In genomic region chrX:10233173-10233572, GRCh38 we compare ENCODE assay signal across 18 cellular contexts.
DNase-seq lines count a peak whose midpoint lies in the region; ATAC-seq and TF ChIP-seq lines count a peak whose summit lies in the region.
"Had no signal": no experiment of that assay in that cellular context is flagged by ENCODE, and none has a peak within 500 bp of the region (broad histone marks: within the 10 kb centered on the region; RNA-seq: fewer than 3 reads in every experiment).

No MANE protein-coding gene starts in this region.

- H3K9me3 Mint-ChIP-seq in activated CD4-positive, alpha-beta T cell treated with anti-CD3 and anti-CD28 coated beads, Interleukin-2, amount 10 ng/mL, durations not matched to agents 24 days and 14 days: no peaks in the 10 kb centered on the region

- H3K4me1 Mint-ChIP-seq in activated CD4-positive, alpha-beta T cell treated with anti-CD3 and anti-CD28 coated beads, Interleukin-2, amount 10 ng/mL, durations not matched to agents 24 days and 14 days: no peaks in the 10 kb centered on the region
- H3K4me1 Mint-ChIP-seq: neural crest cell had no signal

- no peak for DNase-seq in HCT116 (ENCODE audit: low read depth, low spot score)
- peak; percentile 38 to 54 for DNase-seq in SJCRH30
- peak; percentile 37 for DNase-seq in glomerular visceral epithelial cell (ENCODE audit: extremely low spot score)
- DNase-seq in erythroblast (lab: John Stamatoyannopoulos, UW): no peak
- no peak for DNase-seq in mesenteric fat pad (ENCODE audit: low spot score)
- no peak for DNase-seq in activated CD4-positive, alpha-beta T cell treated with anti-CD3 and anti-CD28 coated beads, Interleukin-2, amount 10 ng/mL, durations not matched to agents 24 days and 14 days
- no peak for DNase-seq in activated CD4-positive, CD25-positive, alpha-beta regulatory T cell treated with anti-CD3 and anti-CD28 coated beads, Interleukin-2, amount 50 U/mL, for 72 hours
- DNase-seq: activated CD4-positive, alpha-beta T cell treated with anti-CD3 and anti-CD28 coated beads, Interleukin-2, amount 50 U/mL, for 48 hours; activated naive CD4-positive, alpha-beta T cell treated with Interleukin-2 at 50 U/mL for 16 hours; AML-193; anterior cingulate cortex; hippocampal formation; psoas muscle; T-helper 1 cell had no signal

- TF ChIP-seq CTCF in HCT116 (IDR thresholded peaks at IDR 0.05 in 2 of 3, conservative IDR thresholded peaks at IDR 0.05 in 1 of 3; ENCODE audit: borderline replicate concordance in 1 of 3, insufficient read depth in 1 of 3, low read depth in 2 of 3, low read length in 2 of 3): no peak

- no TSS peak for BruUV-seq in HCT116 (replicated peaks; lab: Mats Ljungman, UMichigan)

- ATAC-seq in HCT116: peak; percentile 36; the same call in 1 of the 2 replicates
- ATAC-seq: HepG2, psoas muscle had no signal

- no peaks in the 10 kb centered on the region for H3K36me3 Mint-ChIP-seq in activated CD4-positive, alpha-beta T cell treated with anti-CD3 and anti-CD28 coated beads, Interleukin-2, amount 10 ng/mL, durations not matched to agents 24 days and 14 days (ENCODE audit: low read depth)

- peaks cover 3 to 35% (median 18%) of the 10 kb centered on the region in 11 experiments; a peak in 15 of 22 replicates for H3K27me3 ChIP-seq in BLaER1 treated with 17β-estradiol and CSF1 and Interleukin-3, amounts not matched to agents 10 nM and 100 nM
- no peaks in the 10 kb centered on the region for H3K27me3 ChIP-seq in HCT116 (ENCODE audit: insufficient read depth, low read length)
- no peaks in the 10 kb centered on the region for H3K27me3 ChIP-seq in SJCRH30

- H3K79me2 ChIP-seq in HCT116 (ENCODE audit: insufficient read depth, low read length): no peaks in the 10 kb centered on the region

- H2AFZ ChIP-seq in HCT116 (ENCODE audit: low read depth, low read length, poor library complexity, severe bottlenecking): no peak overlapping the region

- intact Hi-C loops in HCT116 (cut with micrococcal nuclease): loop anchor here (10.0 kb wide), 1 partner anchor 382 kb away; no protein-coding TSS in a partner anchor
- intact Hi-C loops in activated CD4-positive, alpha-beta T cell treated with anti-CD3 and anti-CD28 coated beads, Interleukin-2, amount 10 ng/mL, durations not matched to agents 24 days and 14 days (cut with micrococcal nuclease): no loop called here

- H3K27ac Mint-ChIP-seq in activated CD4-positive, alpha-beta T cell treated with anti-CD3 and anti-CD28 coated beads, Interleukin-2, amount 10 ng/mL, durations not matched to agents 24 days and 14 days: no peak overlapping the region
- H3K27ac Mint-ChIP-seq: mesothelial cell of epicardium had no signal

- TF ChIP-seq POLR2A in HCT116 (IDR thresholded peaks at IDR 0.05; ENCODE audit: borderline replicate concordance, extremely low read depth, insufficient read depth, insufficient read length): no peak
- no peak for TF ChIP-seq POLR2A in erythroblast (IDR thresholded peaks at IDR 0.05; ENCODE audit: low read length)

- H3K9ac ChIP-seq in BLaER1 treated with 17β-estradiol and CSF1 and Interleukin-3, amounts not matched to agents 10 nM and 100 nM: no peak overlapping the region
- no peak overlapping the region for H3K9ac ChIP-seq in HCT116 (ENCODE audit: low read length)

- H3K4me3 Mint-ChIP-seq in activated CD4-positive, alpha-beta T cell treated with anti-CD3 and anti-CD28 coated beads, Interleukin-2, amount 10 ng/mL, durations not matched to agents 24 days and 14 days: no peak overlapping the region
- H3K4me3 Mint-ChIP-seq: mesothelial cell of epicardium, neural crest cell had no signal

- no peak overlapping the region for H3K4me3 ChIP-seq in BLaER1 treated with 17β-estradiol and CSF1 and Interleukin-3, amounts not matched to agents 10 nM and 100 nM
- H3K4me3 ChIP-seq in HCT116 (replicated peaks in 1 of 2; ENCODE audit: low read depth in 1 of 2, low read length in 2 of 2): no peak overlapping the region
- H3K4me3 ChIP-seq in SJCRH30: no peak overlapping the region
- H3K4me3 ChIP-seq: psoas muscle had no signal

- H4K20me1 ChIP-seq in BLaER1 treated with 17β-estradiol and CSF1 and Interleukin-3, amounts not matched to agents 10 nM and 100 nM: no peaks in the 10 kb centered on the region
- H4K20me1 ChIP-seq in HCT116 (ENCODE audit: insufficient read depth): no peaks in the 10 kb centered on the region

- peak overlapping the region in 7 of 11 experiments; percentile 21 to 68 (median 37); a peak in 11 of 22 replicates for H3K4me2 ChIP-seq in BLaER1 treated with 17β-estradiol and CSF1 and Interleukin-3, amounts not matched to agents 10 nM and 100 nM
- no peak overlapping the region for H3K4me2 ChIP-seq in HCT116 (ENCODE audit: low read length)

- POLR2A ChIA-PET in HCT116 (lab: Charles Lee): no interaction called here

- peaks cover 18 to 77% (median 61%) of the 10 kb centered on the region in 10 experiments for H3K4me1 ChIP-seq in BLaER1 treated with 17β-estradiol and CSF1 and Interleukin-3, amounts not matched to agents 10 nM and 100 nM
- peaks cover 10 to 21% of the 10 kb centered on the region in 2 experiments for H3K4me1 ChIP-seq in HCT116 (ENCODE audit: control insufficient read depth in 1 of 2, insufficient read depth in 2 of 2, low read length in 2 of 2)
- peaks cover 11% of the 10 kb centered on the region for H3K4me1 ChIP-seq in SJCRH30
- H3K4me1 ChIP-seq: psoas muscle had no signal

- RAD21 ChIA-PET in HCT116 (lab: Charles Lee; ENCODE audit: low non-redundant PET in 1 of 2, low total read pairs in 2 of 2, uncharacterized antibody in 2 of 2, unreplicated experiment in 2 of 2): no interaction called here

- H3K27ac ChIP-seq in BLaER1 treated with 17β-estradiol and CSF1 and Interleukin-3, amounts not matched to agents 10 nM and 100 nM: peak overlapping the region in 2 of 11 experiments; percentile 18 to 24; a peak in 2 of 22 replicates
- no peak overlapping the region for H3K27ac ChIP-seq in HCT116 (ENCODE audit: low read depth, low read length)
- no peak overlapping the region for H3K27ac ChIP-seq in SJCRH30
- H3K27ac ChIP-seq: psoas muscle had no signal

- CTCF ChIA-PET in HCT116 (lab: Charles Lee): no interaction called here

- no peaks in the 10 kb centered on the region for H3K27me3 Mint-ChIP-seq in activated CD4-positive, alpha-beta T cell treated with anti-CD3 and anti-CD28 coated beads, Interleukin-2, amount 10 ng/mL, durations not matched to agents 24 days and 14 days

- H3K36me3 ChIP-seq in BLaER1 treated with 17β-estradiol and CSF1 and Interleukin-3, amounts not matched to agents 10 nM and 100 nM: no peaks in the 10 kb centered on the region
- H3K36me3 ChIP-seq in HCT116 (ENCODE audit: control insufficient read depth in 1 of 2, insufficient read depth in 2 of 2, low read length in 2 of 2): no peaks in the 10 kb centered on the region
- no peaks in the 10 kb centered on the region; the same call in 1 of the 2 replicates for H3K36me3 ChIP-seq in SJCRH30

- no peaks in the 10 kb centered on the region for H3K9me2 ChIP-seq in HCT116 (ENCODE audit: insufficient read depth)

- peaks cover 0 to 9% (median 5%) of the 10 kb centered on the region in 11 experiments; a peak in 8 of 22 replicates for H3K9me3 ChIP-seq in BLaER1 treated with 17β-estradiol and CSF1 and Interleukin-3, amounts not matched to agents 10 nM and 100 nM (replicated peaks in 1 of 11)
- H3K9me3 ChIP-seq in HCT116 (ENCODE audit: control insufficient read depth in 1 of 2, insufficient read depth in 1 of 2, low read depth in 1 of 2, low read length in 2 of 2): no peaks in the 10 kb centered on the region
- no peaks in the 10 kb centered on the region for H3K9me3 ChIP-seq in SJCRH30 (replicated peaks)
- H3K9me3 ChIP-seq: psoas muscle had no signal

- no peak for TF ChIP-seq RAD21 in HCT116 (IDR thresholded peaks at IDR 0.05; ENCODE audit: low read depth)

TF ChIP-seq in HCT116, 20 proteins besides CTCF, POLR2A, EP300 and RAD21:
- TF ChIP-seq CBX3 (IDR thresholded peaks at IDR 0.05; ENCODE audit: low read depth) (no peak), JUND (IDR thresholded peaks at IDR 0.05) (no peak), TCF7L2 (IDR thresholded peaks at IDR 0.05; ENCODE audit: borderline replicate concordance, extremely low read depth, insufficient read depth, insufficient read length) (no peak), EZH2phosphoT487 (IDR thresholded peaks at IDR 0.05; ENCODE audit: borderline replicate concordance) (no peak), ATF3 (IDR thresholded peaks at IDR 0.05) (no peak), EZH2 (IDR thresholded peaks at IDR 0.05) (no peak), FOSL1 (IDR thresholded peaks at IDR 0.05; ENCODE audit: low read depth) (no peak), EGR1 (IDR thresholded peaks at IDR 0.05; ENCODE audit: low read depth) (no peak)
- TF ChIP-seq, protein P1, sequence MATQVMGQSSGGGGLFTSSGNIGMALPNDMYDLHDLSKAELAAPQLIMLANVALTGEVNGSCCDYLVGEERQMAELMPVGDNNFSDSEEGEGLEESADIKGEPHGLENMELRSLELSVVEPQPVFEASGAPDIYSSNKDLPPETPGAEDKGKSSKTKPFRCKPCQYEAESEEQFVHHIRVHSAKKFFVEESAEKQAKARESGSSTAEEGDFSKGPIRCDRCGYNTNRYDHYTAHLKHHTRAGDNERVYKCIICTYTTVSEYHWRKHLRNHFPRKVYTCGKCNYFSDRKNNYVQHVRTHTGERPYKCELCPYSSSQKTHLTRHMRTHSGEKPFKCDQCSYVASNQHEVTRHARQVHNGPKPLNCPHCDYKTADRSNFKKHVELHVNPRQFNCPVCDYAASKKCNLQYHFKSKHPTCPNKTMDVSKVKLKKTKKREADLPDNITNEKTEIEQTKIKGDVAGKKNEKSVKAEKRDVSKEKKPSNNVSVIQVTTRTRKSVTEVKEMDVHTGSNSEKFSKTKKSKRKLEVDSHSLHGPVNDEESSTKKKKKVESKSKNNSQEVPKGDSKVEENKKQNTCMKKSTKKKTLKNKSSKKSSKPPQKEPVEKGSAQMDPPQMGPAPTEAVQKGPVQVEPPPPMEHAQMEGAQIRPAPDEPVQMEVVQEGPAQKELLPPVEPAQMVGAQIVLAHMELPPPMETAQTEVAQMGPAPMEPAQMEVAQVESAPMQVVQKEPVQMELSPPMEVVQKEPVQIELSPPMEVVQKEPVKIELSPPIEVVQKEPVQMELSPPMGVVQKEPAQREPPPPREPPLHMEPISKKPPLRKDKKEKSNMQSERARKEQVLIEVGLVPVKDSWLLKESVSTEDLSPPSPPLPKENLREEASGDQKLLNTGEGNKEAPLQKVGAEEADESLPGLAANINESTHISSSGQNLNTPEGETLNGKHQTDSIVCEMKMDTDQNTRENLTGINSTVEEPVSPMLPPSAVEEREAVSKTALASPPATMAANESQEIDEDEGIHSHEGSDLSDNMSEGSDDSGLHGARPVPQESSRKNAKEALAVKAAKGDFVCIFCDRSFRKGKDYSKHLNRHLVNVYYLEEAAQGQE (IDR thresholded peaks at IDR 0.05; ENCODE audit: low read depth): no peak

Comparison
In these comparisons a context has a peak if more than half of its experiments do, and no peak if none do; other contexts are left out.
1. DNase-seq: peak in SJCRH30 (2 of 2) and glomerular visceral epithelial cell (single experiment); none in HCT116 (single experiment), erythroblast (0 of 2), mesenteric fat pad (single experiment), activated CD4-positive, alpha-beta T cell treated with anti-CD3 and anti-CD28 coated beads, Interleukin-2, amount 10 ng/mL, durations not matched to agents 24 days and 14 days (single experiment) and activated CD4-positive, CD25-positive, alpha-beta regulatory T cell treated with anti-CD3 and anti-CD28 coated beads, Interleukin-2, amount 50 U/mL, for 72 hours (single experiment).